Comparison of ENCODE assay signal across 1 cellular context in genomic region chr7:116173051-116174028, GRCh38.
TF ChIP-seq lines count a peak whose summit lies in the region.

No MANE protein-coding gene starts in this region.

TF ChIP-seq in HepG2, 621 proteins besides CTCF, POLR2A, EP300 and RAD21 (continued from another document and continues in another):
- TF ChIP-seq ARID4A (CRISPR knock-in tag; IDR thresholded peaks at IDR 0.05; ENCODE audit: borderline replicate concordance) (no peak), GZF1 (CRISPR knock-in tag; IDR thresholded peaks at IDR 0.05) (no peak), ZNF800 (CRISPR knock-in tag; IDR thresholded peaks at IDR 0.05) (no peak), AGO2 (optimal IDR thresholded peaks at IDR 0.05; ENCODE audit: low read depth, low read length) (no peak), ZNF740 (CRISPR knock-in tag; IDR thresholded peaks at IDR 0.05) (no peak), ZNF337 (CRISPR knock-in tag; IDR thresholded peaks at IDR 0.05; ENCODE audit: borderline replicate concordance, low read depth) (no peak), CEBPZ (IDR thresholded peaks at IDR 0.05; ENCODE audit: low read length) (no peak), POGZ (CRISPR knock-in tag; IDR thresholded peaks at IDR 0.05) (0 out of 2 replicates have a peak, but pooled peaks have one; percentile 28), ZBTB39 (CRISPR knock-in tag; IDR thresholded peaks at IDR 0.05) (no peak), RCOR2 (CRISPR knock-in tag; IDR thresholded peaks at IDR 0.05) (peak; percentile 83; the same call in 1 of the 2 replicates), ZNF569 (CRISPR knock-in tag; IDR thresholded peaks at IDR 0.05; ENCODE audit: borderline replicate concordance) (no peak), SNAPC4 (CRISPR knock-in tag; IDR thresholded peaks at IDR 0.05) (no peak), ZBTB46 (CRISPR knock-in tag; IDR thresholded peaks at IDR 0.05; ENCODE audit: borderline replicate concordance) (no peak), ZNF646 (CRISPR knock-in tag; IDR thresholded peaks at IDR 0.05) (no peak), ZNF709 (CRISPR knock-in tag; IDR thresholded peaks at IDR 0.05) (no peak), ZNF235 (CRISPR knock-in tag; IDR thresholded peaks at IDR 0.05; ENCODE audit: borderline replicate concordance) (no peak), HNF4G (IDR thresholded peaks at IDR 0.05; ENCODE audit: borderline replicate concordance, low read depth, low read length) (no peak), HNF4G (CRISPR knock-in tag; IDR thresholded peaks at IDR 0.05; ENCODE audit: borderline replicate concordance, low read depth) (no peak), TCF7 (IDR thresholded peaks at IDR 0.05; ENCODE audit: low read depth) (peak; percentile 89), HMG20A (CRISPR knock-in tag; IDR thresholded peaks at IDR 0.05; ENCODE audit: borderline replicate concordance) (peak; percentile 97), RARA (CRISPR knock-in tag; IDR thresholded peaks at IDR 0.05) (peak; percentile 73), MYC (CRISPR knock-in tag; IDR thresholded peaks at IDR 0.05; ENCODE audit: borderline replicate concordance) (no peak), SALL1 (CRISPR knock-in tag; IDR thresholded peaks at IDR 0.05) (peak; percentile 41; the same call in 1 of the 2 replicates), CREM (IDR thresholded peaks at IDR 0.05) (0 out of 2 replicates have a peak, but pooled peaks have one; percentile 38), CREM (CRISPR knock-in tag; IDR thresholded peaks at IDR 0.05) (no peak), MTA1 (CRISPR knock-in tag; IDR thresholded peaks at IDR 0.05; ENCODE audit: borderline replicate concordance) (no peak), NKX3-1 (CRISPR knock-in tag; IDR thresholded peaks at IDR 0.05) (peak; percentile 62; the same call in 1 of the 2 replicates), ZNF382 (CRISPR knock-in tag; IDR thresholded peaks at IDR 0.05; ENCODE audit: borderline replicate concordance) (no peak)
